Comparison of ENCODE assay signal across 28 cellular contexts in the genomic region with DNA sequence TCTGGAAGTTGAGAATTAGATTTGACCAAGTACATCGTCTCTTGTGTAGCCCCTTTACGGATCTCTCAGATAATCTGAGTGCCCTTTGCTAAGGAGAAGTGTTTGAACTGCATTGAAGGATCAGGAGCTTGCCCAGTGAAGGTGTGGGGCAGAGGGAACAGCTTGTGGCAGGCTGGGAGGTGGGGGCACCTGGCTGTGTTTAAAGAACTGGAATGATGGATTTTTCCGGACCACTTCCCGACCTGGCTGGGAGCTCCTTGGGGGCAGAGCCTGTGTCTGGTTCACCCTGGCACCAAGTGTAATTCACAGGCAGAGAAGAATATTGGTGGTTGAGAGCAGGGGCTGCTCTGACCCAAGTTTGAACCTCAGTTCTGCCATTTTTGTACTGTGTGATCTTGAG. TPM values are rescaled to one million over a fixed set of nuclear protein-coding genes. Genes with fewer than 3 reads are reported as not detected.
DNase-seq lines count a peak whose midpoint lies in the region; ATAC-seq and TF ChIP-seq lines count a peak whose summit lies in the region.
"Had no signal": no experiment of that assay in that cellular context is flagged by ENCODE, and none has a peak within 500 bp of the region (broad histone marks: within the 10 kb centered on the region; RNA-seq: fewer than 3 reads in every experiment).

No MANE protein-coding gene starts in this region.

- H3K36me3 ChIP-seq in Loucy (ENCODE audit: insufficient read depth, low read length) (peaks cover 17% of the 10 kb centered on the region; the same call in 1 of the 2 replicates), PC-9 (ENCODE audit: low read depth) (no peaks in the 10 kb centered on the region), breast epithelium (no peaks in the 10 kb centered on the region)
- H3K36me3 ChIP-seq: SJSA1 had no signal

- H3K9ac ChIP-seq in Loucy (ENCODE audit: low read depth, low read length, poor library complexity, severe bottlenecking), result no peak overlapping the region
- H3K9ac ChIP-seq: parathyroid adenoma had no signal

- H3K4me1 Mint-ChIP-seq in CD4-positive, alpha-beta T cell (ENCODE audit: low read depth), result peaks cover 76% of the 10 kb centered on the region
- H3K4me1 Mint-ChIP-seq in effector memory CD8-positive, alpha-beta T cell (ENCODE audit: low read depth in 2 of 2), result peaks cover 66 to 67% of the 10 kb centered on the region in 2 donors
- H3K4me1 Mint-ChIP-seq in nephron progenitor cell, result peaks cover 58% of the 10 kb centered on the region
- peaks cover 71% of the 10 kb centered on the region for H3K4me1 Mint-ChIP-seq in activated T-helper 1 cell treated with anti-CD3 and anti-CD28 coated beads, Interleukin-12 subunit alpha, Interleukin-12 subunit beta, Interleukin-2, Interleukin-4 antibody, amounts not matched to agents 30 ng/mL and 10 ng/mL and 1 ng/mL, durations not matched to agents 14 hours and 24 hours and 36 hours (ENCODE audit: low read depth)

- H3K9me2 ChIP-seq in Loucy (replicated peaks; ENCODE audit: low read depth, low read length) (no peaks in the 10 kb centered on the region), PC-9 (ENCODE audit: insufficient read depth) (no peaks in the 10 kb centered on the region)

- H3K4me1 ChIP-seq in Loucy (ENCODE audit: insufficient read depth, low read length, poor library complexity, severe bottlenecking), result peaks cover 29% of the 10 kb centered on the region
- H3K4me1 ChIP-seq in PC-9 (replicated peaks; ENCODE audit: insufficient read depth), result no peaks in the 10 kb centered on the region
- no peaks in the 10 kb centered on the region for H3K4me1 ChIP-seq in breast epithelium
- H3K4me1 ChIP-seq: foreskin keratinocyte, parathyroid adenoma, SJSA1 had no signal

- POLR2A ChIA-PET in CD4-positive, alpha-beta T cell (lab: Charles Lee), result interaction anchor here (0.5 to 4.9 kb wide), 5 partner anchors 10 to 59 kb away, joined by 3 to 50 read pairs (median 14); no protein-coding TSS in a partner anchor
- POLR2A ChIA-PET in PC-9 (lab: Charles Lee; ENCODE audit: unreplicated experiment), result no interaction called here

- DNase-seq in CD4-positive, alpha-beta T cell, result no peak
- no peak for DNase-seq in effector memory CD8-positive, alpha-beta T cell
- no peak for DNase-seq in nephron progenitor cell
- no peak for DNase-seq in activated T-helper 1 cell treated with anti-CD3 and anti-CD28 coated beads, Interleukin-12 subunit alpha, Interleukin-12 subunit beta, Interleukin-2, Interleukin-4 antibody, amounts not matched to agents 30 ng/mL and 10 ng/mL and 1 ng/mL, durations not matched to agents 14 hours and 24 hours and 36 hours (ENCODE audit: low spot score)
- no peak for DNase-seq in PC-9
- DNase-seq in breast epithelium (ENCODE audit: low spot score in 2 of 2), result no peak
- DNase-seq: activated CD4-positive, alpha-beta T cell treated with anti-CD3 and anti-CD28 coated beads for 4 hours; activated CD8-positive, alpha-beta memory T cell treated with anti-CD3 and anti-CD28 coated beads, Interleukin-2, amount 10 ng/mL, durations not matched to agents 7 days and 5 days; DMS79 treated with DMSO at 0.1 percent for 48 hours; effector CD4-positive, alpha-beta T cell; erythroblast; foreskin keratinocyte; GOT3; heart right ventricle; Kasumi-1; NCI-H187; NCI-H2227 treated with DMSO at 0.1 percent for 48 hours; NCI-H69; stimulated activated CD4-positive, alpha-beta T cell treated with anti-CD3 and anti-CD28 coated beads, Interleukin-4, amount 100 ng/mL, for 24 hours; stimulated activated naive CD4-positive, alpha-beta T cell treated with Interleukin-2 at 50 U/mL for 16 hours; thyroid gland had no signal

- H3K27me3 ChIP-seq in CD4-positive, alpha-beta T cell (ENCODE audit: control insufficient read depth, insufficient read depth, low read length), result no peaks in the 10 kb centered on the region
- no peaks in the 10 kb centered on the region for H3K27me3 ChIP-seq in Loucy (ENCODE audit: insufficient read depth, low read length, poor library complexity, severe bottlenecking)
- H3K27me3 ChIP-seq in PC-9 (ENCODE audit: insufficient read depth, low read depth), result no peaks in the 10 kb centered on the region
- no peaks in the 10 kb centered on the region for H3K27me3 ChIP-seq in breast epithelium
- H3K27me3 ChIP-seq: foreskin keratinocyte, heart right ventricle, SJSA1, thyroid gland had no signal

- no peak for TF ChIP-seq POLR2A in breast epithelium (IDR thresholded peaks at IDR 0.05)

- H3K9me3 Mint-ChIP-seq in CD4-positive, alpha-beta T cell, result no peaks in the 10 kb centered on the region
- no peaks in the 10 kb centered on the region for H3K9me3 Mint-ChIP-seq in effector memory CD8-positive, alpha-beta T cell
- H3K9me3 Mint-ChIP-seq in nephron progenitor cell, result peaks cover 9% of the 10 kb centered on the region
- H3K9me3 Mint-ChIP-seq in activated T-helper 1 cell treated with anti-CD3 and anti-CD28 coated beads, Interleukin-12 subunit alpha, Interleukin-12 subunit beta, Interleukin-2, Interleukin-4 antibody, amounts not matched to agents 30 ng/mL and 10 ng/mL and 1 ng/mL, durations not matched to agents 14 hours and 24 hours and 36 hours, result no peaks in the 10 kb centered on the region
- H3K9me3 Mint-ChIP-seq: neural crest cell; T-helper 1 cell treated with Interleukin-12 subunit alpha and Interleukin-12 subunit beta and Interleukin-4 antibody, amounts not matched to agents 30 μg/mL and 1 μg/mL, for 36 hours had no signal

- H3F3A ChIP-seq in Loucy (ENCODE audit: low read depth), result no peaks in the 10 kb centered on the region
- H3F3A ChIP-seq in PC-9 (ENCODE audit: insufficient read depth, low read depth), result no peaks in the 10 kb centered on the region

- H2AFZ ChIP-seq in Loucy (ENCODE audit: low read length) (no peak overlapping the region), PC-9 (no peak overlapping the region)
- H2AFZ ChIP-seq: parathyroid adenoma had no signal

- no TSS peak for BruUV-seq in PC-9 (replicated peaks; lab: Mats Ljungman, UMichigan)

- no peak for ATAC-seq in CD4-positive, alpha-beta T cell (ENCODE audit: poor library complexity)
- ATAC-seq in effector memory CD8-positive, alpha-beta T cell (replicated peaks), result no peak
- ATAC-seq: foreskin keratinocyte, heart right ventricle, left lobe of liver, right cardiac atrium had no signal

- H3K27me3 Mint-ChIP-seq in CD4-positive, alpha-beta T cell, result no peaks in the 10 kb centered on the region
- H3K27me3 Mint-ChIP-seq in effector memory CD8-positive, alpha-beta T cell, result no peaks in the 10 kb centered on the region
- H3K27me3 Mint-ChIP-seq in nephron progenitor cell (ENCODE audit: low read depth, poor library complexity), result peaks cover 9% of the 10 kb centered on the region
- no peaks in the 10 kb centered on the region for H3K27me3 Mint-ChIP-seq in activated T-helper 1 cell treated with anti-CD3 and anti-CD28 coated beads, Interleukin-12 subunit alpha, Interleukin-12 subunit beta, Interleukin-2, Interleukin-4 antibody, amounts not matched to agents 30 ng/mL and 10 ng/mL and 1 ng/mL, durations not matched to agents 14 hours and 24 hours and 36 hours (ENCODE audit: insufficient read depth)
- H3K27me3 Mint-ChIP-seq: activated CD8-positive, alpha-beta memory T cell treated with anti-CD3 and anti-CD28 coated beads, Interleukin-2, amount 10 ng/mL, durations not matched to agents 7 days and 5 days had no signal

- no peak for TF ChIP-seq CTCF in CD4-positive, alpha-beta T cell (IDR thresholded peaks at IDR 0.05)
- no peak for TF ChIP-seq CTCF in Loucy (conservative IDR thresholded peaks at IDR 0.05; ENCODE audit: low read length)
- no peak for TF ChIP-seq CTCF in nephron progenitor cell (IDR thresholded peaks at IDR 0.05)
- TF ChIP-seq CTCF in PC-9 (conservative IDR thresholded peaks at IDR 0.05), result no peak
- TF ChIP-seq CTCF in breast epithelium (IDR thresholded peaks at IDR 0.05), result no peak

- H3K27ac Mint-ChIP-seq in CD4-positive, alpha-beta T cell, result peak overlapping the region; percentile 92
- peak overlapping the region in 1 of 2 donors; percentile 75 for H3K27ac Mint-ChIP-seq in effector memory CD8-positive, alpha-beta T cell
- H3K27ac Mint-ChIP-seq in nephron progenitor cell, result no peak overlapping the region
- H3K27ac Mint-ChIP-seq in activated T-helper 1 cell treated with anti-CD3 and anti-CD28 coated beads, Interleukin-12 subunit alpha, Interleukin-12 subunit beta, Interleukin-2, Interleukin-4 antibody, amounts not matched to agents 30 ng/mL and 10 ng/mL and 1 ng/mL, durations not matched to agents 14 hours and 24 hours and 36 hours, result no peak overlapping the region
- H3K27ac Mint-ChIP-seq: activated CD8-positive, alpha-beta memory T cell treated with anti-CD3 and anti-CD28 coated beads, Interleukin-2, amount 10 ng/mL, durations not matched to agents 7 days and 5 days had no signal

- H3K4me2 ChIP-seq in Loucy (ENCODE audit: low read depth, low read length, poor library complexity, severe bottlenecking) (peak overlapping the region; percentile 54), PC-9 (no peak overlapping the region)

- H3K9me3 ChIP-seq in CD4-positive, alpha-beta T cell (ENCODE audit: control insufficient read depth, low read length), result no peaks in the 10 kb centered on the region
- H3K9me3 ChIP-seq in Loucy (ENCODE audit: insufficient read depth, low read depth, low read length) (no peaks in the 10 kb centered on the region), PC-9 (ENCODE audit: insufficient read depth, low read depth) (no peaks in the 10 kb centered on the region), breast epithelium (no peaks in the 10 kb centered on the region)
- H3K9me3 ChIP-seq: heart right ventricle, SJSA1, thyroid gland had no signal

- H4K20me1 ChIP-seq in Loucy (ENCODE audit: insufficient read depth, low read length, poor library complexity, severe bottlenecking), result no peaks in the 10 kb centered on the region
- no peaks in the 10 kb centered on the region; the same call in 1 of the 2 replicates for H4K20me1 ChIP-seq in PC-9 (ENCODE audit: insufficient read depth)

- intact Hi-C loops in CD4-positive, alpha-beta T cell (cut with DNase I, micrococcal nuclease), result no loop called here
- intact Hi-C loops in activated T-helper 1 cell treated with anti-CD3 and anti-CD28 coated beads, Interleukin-12 subunit alpha, Interleukin-12 subunit beta, Interleukin-2, Interleukin-4 antibody, amounts not matched to agents 30 ng/mL and 10 ng/mL and 1 ng/mL, durations not matched to agents 14 hours and 24 hours and 36 hours (cut with micrococcal nuclease), result no loop called here
- intact Hi-C loops in PC-9 (cut with micrococcal nuclease; ENCODE audit: unreplicated experiment), result no loop called here
- intact Hi-C loops in breast epithelium (cut with DNase I; ENCODE audit: low total_unique reads), result no loop called here

- H3K4me3 ChIP-seq in Loucy (ENCODE audit: low read length, poor library complexity, severe bottlenecking), result no peak overlapping the region
- no peak overlapping the region for H3K4me3 ChIP-seq in PC-9
- no peak overlapping the region for H3K4me3 ChIP-seq in breast epithelium
- H3K4me3 ChIP-seq: heart right ventricle, SJSA1, thyroid gland had no signal

- no peak overlapping the region for H3K4me3 Mint-ChIP-seq in CD4-positive, alpha-beta T cell
- H3K4me3 Mint-ChIP-seq in effector memory CD8-positive, alpha-beta T cell, result peak overlapping the region; percentile 61 to 72
- peak overlapping the region; percentile 46 for H3K4me3 Mint-ChIP-seq in nephron progenitor cell
- H3K4me3 Mint-ChIP-seq in activated T-helper 1 cell treated with anti-CD3 and anti-CD28 coated beads, Interleukin-12 subunit alpha, Interleukin-12 subunit beta, Interleukin-2, Interleukin-4 antibody, amounts not matched to agents 30 ng/mL and 10 ng/mL and 1 ng/mL, durations not matched to agents 14 hours and 24 hours and 36 hours, result no peak overlapping the region
- H3K4me3 Mint-ChIP-seq: activated CD8-positive, alpha-beta memory T cell treated with anti-CD3 and anti-CD28 coated beads, Interleukin-2, amount 10 ng/mL, durations not matched to agents 7 days and 5 days; neural crest cell had no signal

- CTCF ChIA-PET in CD4-positive, alpha-beta T cell (lab: Charles Lee), result interaction anchor here (0.9 kb wide), 1 partner anchor 59 kb away, joined by 3 read pairs; no protein-coding TSS in a partner anchor
- CTCF ChIA-PET in PC-9 (lab: Charles Lee), result no interaction called here

- H3K27ac ChIP-seq in CD4-positive, alpha-beta T cell (ENCODE audit: low read depth, low read length), result no peak overlapping the region
- H3K27ac ChIP-seq in PC-9 (no peak overlapping the region), breast epithelium (no peak overlapping the region)
- H3K27ac ChIP-seq: foreskin keratinocyte, parathyroid adenoma, SJSA1, thyroid gland had no signal

- H3K79me2 ChIP-seq in Loucy (ENCODE audit: insufficient read depth, low read length), result peaks cover 20% of the 10 kb centered on the region; the same call in 1 of the 2 replicates
- no peaks in the 10 kb centered on the region for H3K79me2 ChIP-seq in PC-9 (ENCODE audit: low read depth)

- peaks cover 56% of the 10 kb centered on the region for H3K36me3 Mint-ChIP-seq in CD4-positive, alpha-beta T cell (ENCODE audit: low read depth)
- peaks cover 9% of the 10 kb centered on the region for H3K36me3 Mint-ChIP-seq in effector memory CD8-positive, alpha-beta T cell (ENCODE audit: insufficient read depth)
- H3K36me3 Mint-ChIP-seq in nephron progenitor cell (ENCODE audit: low read depth), result peaks cover 44% of the 10 kb centered on the region
- H3K36me3 Mint-ChIP-seq in activated T-helper 1 cell treated with anti-CD3 and anti-CD28 coated beads, Interleukin-12 subunit alpha, Interleukin-12 subunit beta, Interleukin-2, Interleukin-4 antibody, amounts not matched to agents 30 ng/mL and 10 ng/mL and 1 ng/mL, durations not matched to agents 14 hours and 24 hours and 36 hours (ENCODE audit: low read depth), result peaks cover 66% of the 10 kb centered on the region

RNA-seq across cellular contexts. Expression of a gene that starts 18.4 kb away (rescaled TPM):
- 10 to 100 TPM; 31.2 to 34.1 TPM for total RNA-seq in CD4-positive, alpha-beta T cell
- total RNA-seq in activated T-helper 1 cell treated with anti-CD3 and anti-CD28 coated beads, Interleukin-12 subunit alpha, Interleukin-12 subunit beta, Interleukin-2, Interleukin-4 antibody, amounts not matched to agents 30 ng/mL and 10 ng/mL and 1 ng/mL, durations not matched to agents 14 hours and 24 hours and 36 hours, result 58.1 and 59.7 TPM in 2 replicates
- total RNA-seq in PC-9 (2021) (41.6 and 46.2 TPM in 2 replicates), breast epithelium (10 to 100 TPM; 48.5 to 57.3 (median 48.7) TPM)

Comparison
In these comparisons a context has a peak if more than half of its experiments do, and no peak if none do; other contexts are left out.
1. H3K4me3 Mint-ChIP-seq: peak in effector memory CD8-positive, alpha-beta T cell (2 of 2) and nephron progenitor cell (single experiment); none in CD4-positive, alpha-beta T cell (single experiment) and activated T-helper 1 cell treated with anti-CD3 and anti-CD28 coated beads, Interleukin-12 subunit alpha, Interleukin-12 subunit beta, Interleukin-2, Interleukin-4 antibody, amounts not matched to agents 30 ng/mL and 10 ng/mL and 1 ng/mL, durations not matched to agents 14 hours and 24 hours and 36 hours (single experiment).